In genomic region chr7:149743481-149743880, GRCh38 we compare ENCODE assay signal across 32 cellular contexts. TPM values are rescaled to one million over a fixed set of nuclear protein-coding genes. Genes with fewer than 3 reads are reported as not detected.
"Had no signal": no experiment of that assay in that cellular context is flagged by ENCODE, and none has a peak within 500 bp of the region (broad histone marks: within the 10 kb centered on the region; RNA-seq: fewer than 3 reads in every experiment).

No MANE protein-coding gene starts in this region.

- DNase-seq: activated CD4-positive, alpha-beta T cell treated with anti-CD3 and anti-CD28 coated beads for 36 hours; activated CD4-positive, alpha-beta T cell treated with anti-CD3 and anti-CD28 coated beads, Interleukin-2, amount 10 ng/mL, durations not matched to agents 7 days and 5 days; activated CD4-positive, alpha-beta T cell treated with anti-CD3 and anti-CD28 coated beads, Interleukin-2, amount 50 U/mL, for 48 hours; activated CD8-positive, alpha-beta T cell treated with anti-CD3 and anti-CD28 coated beads, Interleukin-2, amount 10 ng/mL, durations not matched to agents 7 days and 5 days; activated gamma-delta T cell; activated naive CD4-positive, alpha-beta T cell treated with Interleukin-2 at 50 U/mL for 16 hours; activated naive CD8-positive, alpha-beta T cell treated with anti-CD3 and anti-CD28 coated beads, Interleukin-2, amount 10 ng/mL, durations not matched to agents 7 days and 5 days; activated T-cell treated with anti-CD3 and anti-CD28 coated beads, Interleukin-2, amount 50 U/mL, for 24 hours; adrenal gland; anterior cingulate cortex; caudate nucleus; cerebellar nuclear complex; MG63; NCI-H1048; NCI-H1105 treated with DMSO at 0.1 percent for 48 hours; NCI-H1436; NCI-H1694; NCI-H1930; NCI-H2081 treated with DMSO at 0.1 percent for 48 hours; NCI-H226; NCI-H446 treated with DMSO at 0.1 percent for 48 hours; NCI-H524; NCI-H69; PC-9; SIG-M5 had no signal

- ATAC-seq: activated CD4-positive, alpha-beta T cell treated with anti-CD3 and anti-CD28 coated beads for 36 hours; activated CD4-positive, CD25-positive, alpha-beta regulatory T cell treated with anti-CD3 and anti-CD28 coated beads, Interleukin-2, amount 50 U/mL, for 24 hours; activated CD8-positive, alpha-beta T cell treated with anti-CD3 and anti-CD28 coated beads, Interleukin-2, amount 10 ng/mL, durations not matched to agents 7 days and 5 days; K562; Right ventricle myocardium inferior; WTC11 had no signal

RNA-seq across cellular contexts. Expression of gene ZNF467, which starts 29.9 kb away (rescaled TPM):
- total RNA-seq: activated T-helper 2 cell treated with anti-CD3 and anti-CD28 coated beads, Interferon-gamma antibody, Interleukin-2, Interleukin-4, amounts not matched to agents 10 μg/mL and 5 μg/mL and 100 μg/mL, durations not matched to agents 14 hours and 24 hours and 36 hours; T-helper 1 cell treated with Interleukin-12 subunit alpha and Interleukin-12 subunit beta and Interleukin-4 antibody, amounts not matched to agents 30 ng/mL and 1 ng/mL, for 36 hours; T-helper 2 cell treated with Interferon-gamma antibody and Interleukin-4, amounts not matched to agents 100 ng/mL and 5 ng/mL, for 36 hours had no signal
